ENCODE assay signal across 1 cellular context in the genomic region with DNA sequence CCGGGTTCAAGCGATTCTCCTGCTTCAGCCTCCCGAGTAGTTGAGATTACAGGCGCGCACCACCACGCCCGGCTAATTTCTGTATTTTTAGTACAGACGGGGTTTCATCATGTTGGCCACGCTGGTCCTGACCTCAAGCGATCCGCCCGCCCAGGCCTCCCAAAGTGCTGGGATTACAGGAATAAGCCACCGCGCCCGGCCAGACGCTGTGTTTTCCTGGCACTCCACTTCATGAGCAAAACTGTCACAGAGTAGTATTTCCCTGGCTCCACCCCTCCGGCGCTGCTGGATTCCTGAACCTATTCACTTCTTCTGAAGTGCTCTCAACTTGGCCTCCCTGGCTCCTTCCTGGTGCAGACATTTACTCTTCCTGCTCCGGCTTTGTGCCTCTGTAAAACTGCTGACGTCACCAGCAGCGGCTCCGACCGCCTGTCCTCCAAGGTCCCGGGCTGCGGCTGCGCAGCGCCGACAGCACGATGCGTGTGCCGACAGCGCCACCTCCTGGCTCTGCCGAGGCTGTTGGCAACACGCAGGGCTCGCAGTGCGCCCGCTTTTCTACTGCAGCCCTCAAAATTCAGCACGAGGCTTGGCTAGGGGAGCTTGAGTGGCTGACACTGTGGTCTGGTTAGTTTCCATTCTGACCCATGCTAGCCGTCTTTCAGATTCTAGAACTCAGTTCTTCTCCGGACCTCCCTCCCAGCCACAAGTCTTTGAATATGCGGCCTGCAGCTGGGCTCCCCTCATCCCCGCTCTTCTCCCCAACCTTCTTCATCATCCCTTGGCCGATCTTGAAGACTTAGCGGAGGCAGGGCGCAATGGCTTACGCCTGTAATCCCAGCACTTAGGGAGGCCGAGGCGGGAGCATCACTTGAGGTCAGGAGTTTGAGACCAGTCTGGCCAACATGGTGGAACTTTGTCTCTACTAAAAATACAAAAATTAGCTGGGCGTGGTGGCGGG.
A peak's percentile ranks its signal among the peaks of the same experiment; 100 is the strongest.
TF ChIP-seq lines count a peak whose summit lies in the region.

No MANE protein-coding gene starts in this region.

TF ChIP-seq in H1, 55 proteins besides CTCF, POLR2A, EP300 and RAD21 (continued from another document):
- TF ChIP-seq, protein P1, sequence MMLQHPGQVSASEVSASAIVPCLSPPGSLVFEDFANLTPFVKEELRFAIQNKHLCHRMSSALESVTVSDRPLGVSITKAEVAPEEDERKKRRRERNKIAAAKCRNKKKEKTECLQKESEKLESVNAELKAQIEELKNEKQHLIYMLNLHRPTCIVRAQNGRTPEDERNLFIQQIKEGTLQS (IDR thresholded peaks at IDR 0.05; ENCODE audit: insufficient read depth, low read depth, low read length): peak; percentile 56; the same call in 1 of the 2 replicates
- TF ChIP-seq HDAC6 (IDR thresholded peaks at IDR 0.05; ENCODE audit: low read depth, low read length) (no peak), CBX8 (IDR thresholded peaks at IDR 0.05; ENCODE audit: borderline replicate concordance, low read depth, low read length) (no peak), CEBPB (IDR thresholded peaks at IDR 0.05; ENCODE audit: low read depth, low read length) (peak; percentile 69; the same call in 1 of the 2 replicates), YY1 (IDR thresholded peaks at IDR 0.05; ENCODE audit: low read depth, low read length) (peak; percentile 59), ZNF274 (IDR thresholded peaks at IDR 0.05; ENCODE audit: borderline replicate concordance, extremely low read depth, low read length) (no peak), SIX5 (IDR thresholded peaks at IDR 0.05; ENCODE audit: low read depth, low read length) (no peak), BCL11A (IDR thresholded peaks at IDR 0.05; ENCODE audit: low read depth in 2 of 2, low read length in 2 of 2) (no peak), SP2 (IDR thresholded peaks at IDR 0.05; ENCODE audit: low read length) (no peak), SP1 (IDR thresholded peaks at IDR 0.05; ENCODE audit: low read depth, low read length) (no peak), RBBP5 (IDR thresholded peaks at IDR 0.05; ENCODE audit: borderline replicate concordance, low read depth, low read length) (no peak), POLR2AphosphoS5 (IDR thresholded peaks at IDR 0.05; ENCODE audit: low read depth, low read length) (no peak), RXRA (IDR thresholded peaks at IDR 0.05; ENCODE audit: insufficient read depth, low read depth, low read length) (no peak), RNF2 (IDR thresholded peaks at IDR 0.05; ENCODE audit: borderline replicate concordance, low read depth, low read length, missing control alignments, poor library complexity, severe bottlenecking) (no peak), GTF2F1 (IDR thresholded peaks at IDR 0.05; ENCODE audit: borderline replicate concordance, low read depth, low read length) (no peak), HDAC2 (IDR thresholded peaks at IDR 0.05; ENCODE audit: borderline replicate concordance in 1 of 2, low read depth in 2 of 2, low read length in 2 of 2) (no peak), CTBP2 (IDR thresholded peaks at IDR 0.05; ENCODE audit: borderline replicate concordance, insufficient read depth, insufficient read length, low read length) (no peak), TEAD4 (IDR thresholded peaks at IDR 0.05; ENCODE audit: low read depth, low read length) (no peak), SAP30 (IDR thresholded peaks at IDR 0.05; ENCODE audit: insufficient read depth, insufficient replicate concordance, low read length) (no peak), TAF1 (IDR thresholded peaks at IDR 0.05; ENCODE audit: low read depth, low read length) (peak; percentile 69), KDM1A (IDR thresholded peaks at IDR 0.05; ENCODE audit: borderline replicate concordance, low read length) (no peak), BACH1 (IDR thresholded peaks at IDR 0.05; ENCODE audit: low read length) (peak; percentile 48), GABPA (IDR thresholded peaks at IDR 0.05; ENCODE audit: borderline replicate concordance, insufficient read depth, low read length) (no peak), SUZ12 (IDR thresholded peaks at IDR 0.05; ENCODE audit: low read length) (no peak), CHD2 (IDR thresholded peaks at IDR 0.05; ENCODE audit: low read length) (peak; percentile 49; the same call in 1 of the 2 replicates), TCF12 (IDR thresholded peaks at IDR 0.05; ENCODE audit: low read depth, low read length) (no peak), KDM5A (IDR thresholded peaks at IDR 0.05; ENCODE audit: low read length) (no peak), FOSL1 (IDR thresholded peaks at IDR 0.05; ENCODE audit: insufficient read depth, low read depth, low read length) (no peak), KDM4A (IDR thresholded peaks at IDR 0.05; ENCODE audit: low read depth, low read length, severe bottlenecking) (no peak), SRF (IDR thresholded peaks at IDR 0.05; ENCODE audit: low read depth, low read length) (no peak), CHD1 (IDR thresholded peaks at IDR 0.05; ENCODE audit: low read depth, low read length) (no peak), TAF7 (optimal IDR thresholded peaks at IDR 0.05; ENCODE audit: borderline replicate concordance, low read depth, low read length) (no peak), PHF8 (conservative IDR thresholded peaks at IDR 0.05; ENCODE audit: low read depth, low read length) (no peak), JUND (IDR thresholded peaks at IDR 0.05; ENCODE audit: low read length) (peak; percentile 86), MAFK (IDR thresholded peaks at IDR 0.05; ENCODE audit: low read depth, low read length) (peak; percentile 80; the same call in 1 of the 2 replicates), SIRT6 (IDR thresholded peaks at IDR 0.05; ENCODE audit: low read length) (no peak), EGR1 (IDR thresholded peaks at IDR 0.05; ENCODE audit: borderline replicate concordance, low read depth, low read length) (no peak), EZH2 (IDR thresholded peaks at IDR 0.05; ENCODE audit: low read depth, low read length, severe bottlenecking) (no peak), SIN3A (conservative IDR thresholded peaks at IDR 0.05 in 1 of 2, IDR thresholded peaks at IDR 0.05 in 1 of 2; ENCODE audit: low read depth in 1 of 2, low read length in 2 of 2) (0 out of 4 replicates have a peak, but pooled peaks of 1 of the 2 experiments have one; percentile 32), BRCA1 (IDR thresholded peaks at IDR 0.05; ENCODE audit: low read depth, low read length) (no peak; the same call in 1 of the 2 replicates)
- TF ChIP-seq, protein P2, sequence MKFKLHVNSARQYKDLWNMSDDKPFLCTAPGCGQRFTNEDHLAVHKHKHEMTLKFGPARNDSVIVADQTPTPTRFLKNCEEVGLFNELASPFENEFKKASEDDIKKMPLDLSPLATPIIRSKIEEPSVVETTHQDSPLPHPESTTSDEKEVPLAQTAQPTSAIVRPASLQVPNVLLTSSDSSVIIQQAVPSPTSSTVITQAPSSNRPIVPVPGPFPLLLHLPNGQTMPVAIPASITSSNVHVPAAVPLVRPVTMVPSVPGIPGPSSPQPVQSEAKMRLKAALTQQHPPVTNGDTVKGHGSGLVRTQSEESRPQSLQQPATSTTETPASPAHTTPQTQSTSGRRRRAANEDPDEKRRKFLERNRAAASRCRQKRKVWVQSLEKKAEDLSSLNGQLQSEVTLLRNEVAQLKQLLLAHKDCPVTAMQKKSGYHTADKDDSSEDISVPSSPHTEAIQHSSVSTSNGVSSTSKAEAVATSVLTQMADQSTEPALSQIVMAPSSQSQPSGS (IDR thresholded peaks at IDR 0.05; ENCODE audit: low read length): peak; percentile 89
- TF ChIP-seq, protein P3, sequence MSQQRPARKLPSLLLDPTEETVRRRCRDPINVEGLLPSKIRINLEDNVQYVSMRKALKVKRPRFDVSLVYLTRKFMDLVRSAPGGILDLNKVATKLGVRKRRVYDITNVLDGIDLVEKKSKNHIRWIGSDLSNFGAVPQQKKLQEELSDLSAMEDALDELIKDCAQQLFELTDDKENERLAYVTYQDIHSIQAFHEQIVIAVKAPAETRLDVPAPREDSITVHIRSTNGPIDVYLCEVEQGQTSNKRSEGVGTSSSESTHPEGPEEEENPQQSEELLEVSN (IDR thresholded peaks at IDR 0.05): peak; percentile 93
- TF ChIP-seq, protein P4, sequence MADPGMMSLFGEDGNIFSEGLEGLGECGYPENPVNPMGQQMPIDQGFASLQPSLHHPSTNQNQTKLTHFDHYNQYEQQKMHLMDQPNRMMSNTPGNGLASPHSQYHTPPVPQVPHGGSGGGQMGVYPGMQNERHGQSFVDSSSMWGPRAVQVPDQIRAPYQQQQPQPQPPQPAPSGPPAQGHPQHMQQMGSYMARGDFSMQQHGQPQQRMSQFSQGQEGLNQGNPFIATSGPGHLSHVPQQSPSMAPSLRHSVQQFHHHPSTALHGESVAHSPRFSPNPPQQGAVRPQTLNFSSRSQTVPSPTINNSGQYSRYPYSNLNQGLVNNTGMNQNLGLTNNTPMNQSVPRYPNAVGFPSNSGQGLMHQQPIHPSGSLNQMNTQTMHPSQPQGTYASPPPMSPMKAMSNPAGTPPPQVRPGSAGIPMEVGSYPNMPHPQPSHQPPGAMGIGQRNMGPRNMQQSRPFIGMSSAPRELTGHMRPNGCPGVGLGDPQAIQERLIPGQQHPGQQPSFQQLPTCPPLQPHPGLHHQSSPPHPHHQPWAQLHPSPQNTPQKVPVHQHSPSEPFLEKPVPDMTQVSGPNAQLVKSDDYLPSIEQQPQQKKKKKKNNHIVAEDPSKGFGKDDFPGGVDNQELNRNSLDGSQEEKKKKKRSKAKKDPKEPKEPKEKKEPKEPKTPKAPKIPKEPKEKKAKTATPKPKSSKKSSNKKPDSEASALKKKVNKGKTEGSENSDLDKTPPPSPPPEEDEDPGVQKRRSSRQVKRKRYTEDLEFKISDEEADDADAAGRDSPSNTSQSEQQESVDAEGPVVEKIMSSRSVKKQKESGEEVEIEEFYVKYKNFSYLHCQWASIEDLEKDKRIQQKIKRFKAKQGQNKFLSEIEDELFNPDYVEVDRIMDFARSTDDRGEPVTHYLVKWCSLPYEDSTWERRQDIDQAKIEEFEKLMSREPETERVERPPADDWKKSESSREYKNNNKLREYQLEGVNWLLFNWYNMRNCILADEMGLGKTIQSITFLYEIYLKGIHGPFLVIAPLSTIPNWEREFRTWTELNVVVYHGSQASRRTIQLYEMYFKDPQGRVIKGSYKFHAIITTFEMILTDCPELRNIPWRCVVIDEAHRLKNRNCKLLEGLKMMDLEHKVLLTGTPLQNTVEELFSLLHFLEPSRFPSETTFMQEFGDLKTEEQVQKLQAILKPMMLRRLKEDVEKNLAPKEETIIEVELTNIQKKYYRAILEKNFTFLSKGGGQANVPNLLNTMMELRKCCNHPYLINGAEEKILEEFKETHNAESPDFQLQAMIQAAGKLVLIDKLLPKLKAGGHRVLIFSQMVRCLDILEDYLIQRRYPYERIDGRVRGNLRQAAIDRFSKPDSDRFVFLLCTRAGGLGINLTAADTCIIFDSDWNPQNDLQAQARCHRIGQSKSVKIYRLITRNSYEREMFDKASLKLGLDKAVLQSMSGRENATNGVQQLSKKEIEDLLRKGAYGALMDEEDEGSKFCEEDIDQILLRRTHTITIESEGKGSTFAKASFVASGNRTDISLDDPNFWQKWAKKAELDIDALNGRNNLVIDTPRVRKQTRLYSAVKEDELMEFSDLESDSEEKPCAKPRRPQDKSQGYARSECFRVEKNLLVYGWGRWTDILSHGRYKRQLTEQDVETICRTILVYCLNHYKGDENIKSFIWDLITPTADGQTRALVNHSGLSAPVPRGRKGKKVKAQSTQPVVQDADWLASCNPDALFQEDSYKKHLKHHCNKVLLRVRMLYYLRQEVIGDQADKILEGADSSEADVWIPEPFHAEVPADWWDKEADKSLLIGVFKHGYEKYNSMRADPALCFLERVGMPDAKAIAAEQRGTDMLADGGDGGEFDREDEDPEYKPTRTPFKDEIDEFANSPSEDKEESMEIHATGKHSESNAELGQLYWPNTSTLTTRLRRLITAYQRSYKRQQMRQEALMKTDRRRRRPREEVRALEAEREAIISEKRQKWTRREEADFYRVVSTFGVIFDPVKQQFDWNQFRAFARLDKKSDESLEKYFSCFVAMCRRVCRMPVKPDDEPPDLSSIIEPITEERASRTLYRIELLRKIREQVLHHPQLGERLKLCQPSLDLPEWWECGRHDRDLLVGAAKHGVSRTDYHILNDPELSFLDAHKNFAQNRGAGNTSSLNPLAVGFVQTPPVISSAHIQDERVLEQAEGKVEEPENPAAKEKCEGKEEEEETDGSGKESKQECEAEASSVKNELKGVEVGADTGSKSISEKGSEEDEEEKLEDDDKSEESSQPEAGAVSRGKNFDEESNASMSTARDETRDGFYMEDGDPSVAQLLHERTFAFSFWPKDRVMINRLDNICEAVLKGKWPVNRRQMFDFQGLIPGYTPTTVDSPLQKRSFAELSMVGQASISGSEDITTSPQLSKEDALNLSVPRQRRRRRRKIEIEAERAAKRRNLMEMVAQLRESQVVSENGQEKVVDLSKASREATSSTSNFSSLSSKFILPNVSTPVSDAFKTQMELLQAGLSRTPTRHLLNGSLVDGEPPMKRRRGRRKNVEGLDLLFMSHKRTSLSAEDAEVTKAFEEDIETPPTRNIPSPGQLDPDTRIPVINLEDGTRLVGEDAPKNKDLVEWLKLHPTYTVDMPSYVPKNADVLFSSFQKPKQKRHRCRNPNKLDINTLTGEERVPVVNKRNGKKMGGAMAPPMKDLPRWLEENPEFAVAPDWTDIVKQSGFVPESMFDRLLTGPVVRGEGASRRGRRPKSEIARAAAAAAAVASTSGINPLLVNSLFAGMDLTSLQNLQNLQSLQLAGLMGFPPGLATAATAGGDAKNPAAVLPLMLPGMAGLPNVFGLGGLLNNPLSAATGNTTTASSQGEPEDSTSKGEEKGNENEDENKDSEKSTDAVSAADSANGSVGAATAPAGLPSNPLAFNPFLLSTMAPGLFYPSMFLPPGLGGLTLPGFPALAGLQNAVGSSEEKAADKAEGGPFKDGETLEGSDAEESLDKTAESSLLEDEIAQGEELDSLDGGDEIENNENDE (IDR thresholded peaks at IDR 0.05; ENCODE audit: insufficient replicate concordance, low read length): no peak
- TF ChIP-seq, protein P5, sequence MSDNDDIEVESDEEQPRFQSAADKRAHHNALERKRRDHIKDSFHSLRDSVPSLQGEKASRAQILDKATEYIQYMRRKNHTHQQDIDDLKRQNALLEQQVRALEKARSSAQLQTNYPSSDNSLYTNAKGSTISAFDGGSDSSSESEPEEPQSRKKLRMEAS (IDR thresholded peaks at IDR 0.05): peak; percentile 95
